ENCODE assay signal across 12 cellular contexts in the genomic region with DNA sequence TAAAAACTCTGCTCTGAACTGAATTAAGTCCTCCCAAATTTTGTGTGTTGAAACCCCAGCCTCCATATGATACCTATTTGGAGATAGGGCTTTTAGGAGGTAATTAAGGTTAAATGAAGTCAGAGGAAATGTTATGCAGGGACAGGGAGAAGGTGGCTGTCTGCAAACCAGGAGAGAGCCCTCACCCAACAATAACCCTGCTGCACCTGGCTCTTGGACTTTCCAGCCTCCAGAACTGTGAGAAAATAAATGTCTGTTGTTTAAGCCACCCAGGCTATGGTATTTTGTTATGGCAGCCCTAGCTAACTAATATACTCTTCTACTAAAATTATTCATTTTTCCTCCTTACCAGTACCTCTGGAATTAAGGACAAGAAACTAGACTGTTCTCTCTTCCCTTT.
"Had no signal": no experiment of that assay in that cellular context is flagged by ENCODE, and none has a peak within 500 bp of the region (broad histone marks: within the 10 kb centered on the region; RNA-seq: fewer than 3 reads in every experiment).

No MANE protein-coding gene starts in this region.

- H3K4me1 Mint-ChIP-seq: activated naive CD4-positive, alpha-beta T cell treated with anti-CD3 and anti-CD28 coated beads, Interleukin-2, amount 10 ng/mL, durations not matched to agents 7 days and 5 days; activated T-helper 17 cell treated with anti-CD3 and anti-CD28 coated beads, Interleukin-2, amount 50 U/mL, for 72 hours; T-helper 17 cell had no signal

- H3K9me3 ChIP-seq: gastrocnemius medialis, neutrophil, prostate gland had no signal

- H3K9me3 Mint-ChIP-seq: activated naive CD4-positive, alpha-beta T cell treated with anti-CD3 and anti-CD28 coated beads, Interleukin-2, amount 10 ng/mL, durations not matched to agents 7 days and 5 days had no signal

- H3K4me3 ChIP-seq: gastrocnemius medialis, prostate gland had no signal

- H3K4me1 ChIP-seq: gastrocnemius medialis had no signal

- H3K27me3 ChIP-seq: gastrocnemius medialis, neutrophil had no signal

- H3K36me3 Mint-ChIP-seq: activated naive CD4-positive, alpha-beta T cell treated with anti-CD3 and anti-CD28 coated beads, Interleukin-2, amount 10 ng/mL, durations not matched to agents 7 days and 5 days had no signal

- DNase-seq: activated CD4-positive, alpha-beta T cell treated with anti-CD3 and anti-CD28 coated beads for 48 hours; activated naive CD4-positive, alpha-beta T cell treated with anti-CD3 and anti-CD28 coated beads, Interleukin-2, amount 10 ng/mL, durations not matched to agents 7 days and 5 days; gastrocnemius medialis; hippocampal formation; midbrain; stimulated activated CD4-positive, alpha-beta T cell treated with anti-CD3 and anti-CD28 coated beads, Interleukin-2, amount 100 ng/mL, for 48 hours; stimulated activated naive CD4-positive, alpha-beta T cell treated with Interleukin-2 at 50 U/mL for 16 hours; T-helper 17 cell had no signal

- ATAC-seq: activated T-helper 17 cell treated with anti-CD3 and anti-CD28 coated beads, Interleukin-2, amount 50 U/mL, for 72 hours; gastrocnemius medialis; T-helper 17 cell; WTC11 had no signal

- H3K36me3 ChIP-seq: gastrocnemius medialis, neutrophil, prostate gland had no signal

- H3K27ac ChIP-seq: gastrocnemius medialis, neutrophil had no signal

- H3K4me3 Mint-ChIP-seq: activated naive CD4-positive, alpha-beta T cell treated with anti-CD3 and anti-CD28 coated beads, Interleukin-2, amount 10 ng/mL, durations not matched to agents 7 days and 5 days; activated T-helper 17 cell treated with anti-CD3 and anti-CD28 coated beads, Interleukin-2, amount 50 U/mL, for 72 hours; T-helper 17 cell; WTC11 had no signal

- H3K27me3 Mint-ChIP-seq: activated naive CD4-positive, alpha-beta T cell treated with anti-CD3 and anti-CD28 coated beads, Interleukin-2, amount 10 ng/mL, durations not matched to agents 7 days and 5 days; T-helper 17 cell had no signal

- H3K27ac Mint-ChIP-seq: activated naive CD4-positive, alpha-beta T cell treated with anti-CD3 and anti-CD28 coated beads, Interleukin-2, amount 10 ng/mL, durations not matched to agents 7 days and 5 days; activated T-helper 17 cell treated with anti-CD3 and anti-CD28 coated beads, Interleukin-2, amount 50 U/mL, for 72 hours; T-helper 17 cell; WTC11 had no signal
